In genomic region chr13:67235265-67235664, GRCh38 we compare ENCODE assay signal across 18 cellular contexts.
"Had no signal": no experiment of that assay in that cellular context is flagged by ENCODE, and none has a peak within 500 bp of the region (broad histone marks: within the 10 kb centered on the region; RNA-seq: fewer than 3 reads in every experiment).

No MANE protein-coding gene starts in this region.

- H3K9me3 Mint-ChIP-seq: nephron; T-helper 2 cell treated with Interferon-gamma antibody and Interleukin-4, amounts not matched to agents 5 μg/mL and 100 μg/mL, for 36 hours; WTC11 had no signal

- H3K36me3 ChIP-seq: stomach, thyroid gland had no signal

- H3K27ac ChIP-seq: hepatocyte, stomach, thyroid gland had no signal

- H3K4me3 ChIP-seq: hepatocyte, stomach, thyroid gland had no signal

- H3K27me3 ChIP-seq: hepatocyte, thyroid gland had no signal

- H3K4me3 Mint-ChIP-seq: activated CD4-positive, alpha-beta T cell treated with anti-CD3 and anti-CD28 coated beads for 36 hours; activated naive CD8-positive, alpha-beta T cell; nephron; T-helper 2 cell treated with Interferon-gamma antibody and Interleukin-4, amounts not matched to agents 5 μg/mL and 100 μg/mL, for 36 hours; WTC11 had no signal

- H3K9me3 ChIP-seq: stomach, thyroid gland had no signal

- ATAC-seq: activated CD4-positive, alpha-beta T cell treated with anti-CD3 and anti-CD28 coated beads for 36 hours; esophagus mucosa; left colon; WTC11 had no signal

- H3K27ac Mint-ChIP-seq: activated CD4-positive, alpha-beta T cell treated with anti-CD3 and anti-CD28 coated beads for 36 hours; activated naive CD8-positive, alpha-beta T cell; nephron; T-helper 2 cell treated with Interferon-gamma antibody and Interleukin-4, amounts not matched to agents 5 μg/mL and 100 μg/mL, for 36 hours; WTC11 had no signal

- H3K36me3 Mint-ChIP-seq: activated naive CD8-positive, alpha-beta T cell; WTC11 had no signal

- H3K4me1 ChIP-seq: thyroid gland had no signal

- DNase-seq: activated CD4-positive, alpha-beta T cell treated with anti-CD3 and anti-CD28 coated beads for 36 hours; activated CD4-positive, alpha-beta T cell treated with anti-CD3 and anti-CD28 coated beads, Interleukin-2, amount 50 U/mL, for 48 hours; activated gamma-delta T cell; effector CD4-positive, alpha-beta T cell; left colon; midbrain; nucleus accumbens; small intestine; stimulated activated CD4-positive, alpha-beta T cell treated with anti-CD3 and anti-CD28 coated beads, Interleukin-15, amount 100 ng/mL, for 24 hours; stimulated activated CD4-positive, alpha-beta T cell treated with anti-CD3 and anti-CD28 coated beads, Interleukin-2, amount 100 ng/mL, for 48 hours; stomach; thyroid gland had no signal
